Comparison of ENCODE assay signal across 8 cellular contexts in genomic region chr9:131382850-131383729, GRCh38. TPM values are rescaled to one million over a fixed set of nuclear protein-coding genes. Genes with fewer than 3 reads are reported as not detected.
DNase-seq lines count a peak whose midpoint lies in the region; ATAC-seq and TF ChIP-seq lines count a peak whose summit lies in the region.

No MANE protein-coding gene starts in this region.

- BruUV-seq in PC-9 (replicated peaks; lab: Mats Ljungman, UMichigan), result no TSS peak

- H3K4me1 ChIP-seq in HUES48 (ENCODE audit: control insufficient read depth, insufficient read depth, low read length), result peaks cover 10% of the 10 kb centered on the region
- H3K4me1 ChIP-seq in PC-9 (replicated peaks; ENCODE audit: insufficient read depth), result peaks cover 33% of the 10 kb centered on the region
- peaks cover 3% of the 10 kb centered on the region for H3K4me1 ChIP-seq in osteoblast (ENCODE audit: insufficient read depth, low read length)
- no peaks in the 10 kb centered on the region for H3K4me1 ChIP-seq in effector memory CD4-positive, alpha-beta T cell (ENCODE audit: control insufficient read depth, insufficient read depth, low read length, poor library complexity, severe bottlenecking)

- H4K20me1 ChIP-seq in PC-9 (ENCODE audit: insufficient read depth) (no peaks in the 10 kb centered on the region; the same call in 1 of the 2 replicates), osteoblast (ENCODE audit: insufficient read depth, low read length) (no peaks in the 10 kb centered on the region)

- POLR2A ChIA-PET in PC-9 (lab: Charles Lee; ENCODE audit: unreplicated experiment), result interaction anchor here (0.6 kb wide), 3 partner anchors 10 to 351 kb away, joined by 3 to 11 read pairs (median 4); no protein-coding TSS in a partner anchor

- no peaks in the 10 kb centered on the region for H3K36me3 ChIP-seq in HUES48 (ENCODE audit: control insufficient read depth, insufficient read depth, low read length)
- no peaks in the 10 kb centered on the region for H3K36me3 ChIP-seq in PC-9 (ENCODE audit: low read depth)
- no peaks in the 10 kb centered on the region for H3K36me3 ChIP-seq in osteoblast (ENCODE audit: insufficient read depth, low read length)
- H3K36me3 ChIP-seq in effector memory CD4-positive, alpha-beta T cell (ENCODE audit: control insufficient read depth, insufficient read depth, low read length), result no peaks in the 10 kb centered on the region

- DNase-seq in PC-9 (peak; percentile 63 to 78), fibroblast of gingiva (ENCODE audit: low read depth) (peak; percentile 61), osteoblast (ENCODE audit: insufficient read length, low spot score, missing footprints) (peak; percentile 94), Kasumi-1 (lab: John Stamatoyannopoulos, UW) (no peak)
- no peak for DNase-seq in effector memory CD4-positive, alpha-beta T cell

- no peak overlapping the region for H3K9ac ChIP-seq in HUES48 (ENCODE audit: low read depth, low read length)

- intact Hi-C loops in PC-9 (cut with micrococcal nuclease; ENCODE audit: unreplicated experiment), result loop anchor here (1.0 kb wide), 1 partner anchor 25 kb away; no protein-coding TSS in a partner anchor

- TF ChIP-seq CTCF in PC-9 (conservative IDR thresholded peaks at IDR 0.05) (no peak), osteoblast (IDR thresholded peaks at IDR 0.05; ENCODE audit: extremely low read depth, low read depth, low read length) (no peak)

- H3K27ac ChIP-seq in HUES48 (ENCODE audit: low read depth, low read length) (peak overlapping the region; percentile 76), PC-9 (peak overlapping the region; percentile 34), osteoblast (ENCODE audit: low read depth, low read length) (no peak overlapping the region)
- no peak overlapping the region for H3K27ac ChIP-seq in effector memory CD4-positive, alpha-beta T cell (ENCODE audit: insufficient read depth, low read length, poor library complexity, severe bottlenecking)

- CTCF ChIA-PET in PC-9 (lab: Charles Lee), result interaction anchor here (0.6 kb wide), 3 partner anchors 16 to 74 kb away, joined by 3 to 15 read pairs (median 10); no protein-coding TSS in a partner anchor

- H3K4me2 ChIP-seq in PC-9 (peak overlapping the region; percentile 70), osteoblast (ENCODE audit: insufficient read depth, low read length) (peak overlapping the region; percentile 27)

- ATAC-seq in HG03571 (IDR thresholded peaks at IDR 0.05; ENCODE audit: unreplicated experiment) (no peak), HG02642 (IDR thresholded peaks at IDR 0.05; ENCODE audit: poor library complexity, unreplicated experiment) (no peak)

- H3K27me3 ChIP-seq in HUES48 (ENCODE audit: control insufficient read depth, insufficient read depth, low read length) (no peaks in the 10 kb centered on the region), PC-9 (ENCODE audit: insufficient read depth, low read depth) (no peaks in the 10 kb centered on the region), osteoblast (ENCODE audit: insufficient read depth, low read length) (no peaks in the 10 kb centered on the region)
- no peaks in the 10 kb centered on the region for H3K27me3 ChIP-seq in effector memory CD4-positive, alpha-beta T cell (replicated peaks; ENCODE audit: control insufficient read depth, insufficient read depth, low read length, poor library complexity, severe bottlenecking)

- no peak overlapping the region for H2AFZ ChIP-seq in PC-9
- H2AFZ ChIP-seq in osteoblast (ENCODE audit: low read length), result peak overlapping the region; percentile 16

- H3K9me3 ChIP-seq in HUES48 (ENCODE audit: control insufficient read depth, insufficient read depth, low read length), result no peaks in the 10 kb centered on the region
- no peaks in the 10 kb centered on the region for H3K9me3 ChIP-seq in PC-9 (ENCODE audit: insufficient read depth, low read depth)
- H3K9me3 ChIP-seq in osteoblast (ENCODE audit: low read depth, low read length), result no peaks in the 10 kb centered on the region
- no peaks in the 10 kb centered on the region for H3K9me3 ChIP-seq in effector memory CD4-positive, alpha-beta T cell (ENCODE audit: control insufficient read depth, low read length)

- no peak overlapping the region for H3K4me3 ChIP-seq in HUES48 (ENCODE audit: low read depth, low read length)
- H3K4me3 ChIP-seq in PC-9, result no peak overlapping the region; the same call in 1 of the 2 replicates
- H3K4me3 ChIP-seq in osteoblast (ENCODE audit: insufficient read depth, low read length), result no peak overlapping the region
- H3K4me3 ChIP-seq in effector memory CD4-positive, alpha-beta T cell (ENCODE audit: insufficient read depth, low read depth, low read length, poor library complexity, severe bottlenecking), result no peak overlapping the region

- H3K79me2 ChIP-seq in PC-9 (ENCODE audit: low read depth) (no peaks in the 10 kb centered on the region), osteoblast (ENCODE audit: insufficient read depth, low read length) (no peaks in the 10 kb centered on the region)

- H3K9me2 ChIP-seq in PC-9 (ENCODE audit: insufficient read depth), result no peaks in the 10 kb centered on the region

- peaks cover 20% of the 10 kb centered on the region; the same call in 1 of the 2 replicates for H3F3A ChIP-seq in PC-9 (ENCODE audit: insufficient read depth, low read depth)

RNA-seq across cellular contexts. Expression of gene PRRC2B, which starts 10.8 kb away (rescaled TPM):
- total RNA-seq in PC-9 (2021), result 307 and 361 TPM in 2 replicates
- total RNA-seq in osteoblast, result 61.6 and 70.9 TPM in 2 replicates

Comparison
In these comparisons a context has a peak if more than half of its experiments do, and no peak if none do; other contexts are left out.
1. H3K27ac ChIP-seq: peak in HUES48 (single experiment) and PC-9 (single experiment); none in osteoblast (single experiment) and effector memory CD4-positive, alpha-beta T cell (single experiment).
2. DNase-seq: peak in PC-9 (2 of 2), fibroblast of gingiva (single experiment) and osteoblast (single experiment); none in Kasumi-1 (0 of 2) and effector memory CD4-positive, alpha-beta T cell (0 of 3).